Comparison of ENCODE assay signal across 8 cellular contexts in genomic region chr4:83455300-83456183, GRCh38.
A peak's percentile ranks its signal among the peaks of the same experiment; 100 is the strongest.
DNase-seq lines count a peak whose midpoint lies in the region; ATAC-seq lines count a peak whose summit lies in the region.

TSS of gene HELQ (minus strand) at chr4:83455823. CDS start at chr4:83455693, 130 bp downstream.
TSS of gene MRPS18C (plus strand) at chr4:83456058. CDS start at chr4:83456078, 20 bp downstream.

- peaks cover 48% of the 10 kb centered on the region for H3K36me3 Mint-ChIP-seq in central memory CD8-positive, alpha-beta T cell (ENCODE audit: insufficient read depth)

- H3K27ac Mint-ChIP-seq in central memory CD8-positive, alpha-beta T cell (ENCODE audit: low read depth): peak within 1 kb of the TSS; percentile 100

- H3K9me3 Mint-ChIP-seq in central memory CD8-positive, alpha-beta T cell: no peaks in the 10 kb centered on the region

- peaks cover 34% of the 10 kb centered on the region for H3K4me1 Mint-ChIP-seq in central memory CD8-positive, alpha-beta T cell

- H3K4me3 Mint-ChIP-seq in central memory CD8-positive, alpha-beta T cell: peak within 1 kb of the TSS; percentile 98

- peak; percentile 97 for ATAC-seq in GM19035 (IDR thresholded peaks at IDR 0.05; ENCODE audit: unreplicated experiment)
- peak; percentile 96 for ATAC-seq in HG03354 (IDR thresholded peaks at IDR 0.05; ENCODE audit: poor library complexity, severe bottlenecking, unreplicated experiment)
- ATAC-seq in central memory CD8-positive, alpha-beta T cell (replicated peaks; ENCODE audit: extremely low read depth, poor library complexity, severe bottlenecking): peak; percentile 91

- peak; percentile 98 for DNase-seq in AML-193 (lab: John Stamatoyannopoulos, UW)
- peak; percentile 94 to 98 for DNase-seq in NCI-H446 (lab: John Stamatoyannopoulos, UW)
- peak; percentile 93 for DNase-seq in activated CD4-positive, CD25-positive, alpha-beta regulatory T cell treated with anti-CD3 and anti-CD28 coated beads, Interleukin-2, amount 50 U/mL, for 16 hours (ENCODE audit: low read depth, low spot score)
- DNase-seq in central memory CD8-positive, alpha-beta T cell (ENCODE audit: low spot score in 2 of 2): peak; percentile 80 to 94
- DNase-seq in iris pigment epithelial cell (ENCODE audit: low read depth): peak; percentile 99
- DNase-seq in stimulated activated CD4-positive, alpha-beta T cell treated with anti-CD3 and anti-CD28 coated beads, Interleukin-12 subunit alpha, Interleukin-12 subunit beta, amount 100 ng/mL, for 24 hours (ENCODE audit: low read depth in 2 of 2): peak; percentile 88 to 89

- no peaks in the 10 kb centered on the region for H3K27me3 Mint-ChIP-seq in central memory CD8-positive, alpha-beta T cell

Comparison
In these comparisons a context has a peak if more than half of its experiments do, and no peak if none do; other contexts are left out.
1. Peak in every context shown above with its lines: DNase-seq and ATAC-seq.